In the genomic region with DNA sequence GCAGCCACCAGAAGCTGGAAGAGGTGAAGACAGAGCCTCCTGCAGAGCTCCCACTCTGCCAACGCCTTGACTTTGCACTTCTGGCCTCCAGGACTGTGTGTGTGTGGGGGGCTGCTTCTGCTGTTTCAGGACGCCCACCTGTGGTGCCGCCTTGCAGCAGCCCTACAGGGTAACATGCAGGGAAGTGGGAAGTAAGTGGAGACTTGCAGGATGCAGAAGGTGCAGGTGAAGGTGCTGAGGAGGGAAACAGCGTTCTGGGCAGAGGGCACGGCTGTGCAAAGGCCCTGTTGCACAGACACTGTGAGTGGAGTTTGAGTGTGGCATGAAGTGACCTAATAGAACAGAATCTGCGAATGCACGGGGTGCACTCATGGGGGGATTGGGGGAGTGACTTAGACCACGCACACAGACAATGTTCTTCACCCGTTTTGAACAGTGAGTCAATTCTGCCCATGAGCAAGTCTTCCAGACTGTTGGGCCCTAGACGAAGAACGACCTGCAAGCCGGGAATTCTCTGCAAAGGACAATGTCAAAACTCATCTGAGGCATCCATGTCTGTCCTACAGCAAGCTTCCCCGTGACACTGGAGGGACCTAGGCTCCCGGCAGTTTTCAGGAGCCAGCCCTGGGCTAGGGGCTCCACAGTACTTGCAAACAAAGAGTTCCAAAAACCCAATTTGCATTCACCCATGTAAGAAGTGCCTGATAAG, we compare ENCODE assay signal across 11 cellular contexts. TPM values are rescaled to one million over a fixed set of nuclear protein-coding genes. Genes with fewer than 3 reads are reported as not detected.
DNase-seq lines count a peak whose midpoint lies in the region; ATAC-seq and TF ChIP-seq lines count a peak whose summit lies in the region.
"Had no signal": no experiment of that assay in that cellular context is flagged by ENCODE, and none has a peak within 500 bp of the region (broad histone marks: within the 10 kb centered on the region; RNA-seq: fewer than 3 reads in every experiment).

No MANE protein-coding gene starts in this region.

- no peak overlapping the region for H3K4me3 ChIP-seq in mammary epithelial cell (replicated peaks in 1 of 3; ENCODE audit: insufficient read depth in 1 of 3, low read depth in 2 of 3, low read length in 3 of 3)
- no peak overlapping the region for H3K4me3 ChIP-seq in lung
- no peak overlapping the region for H3K4me3 ChIP-seq in suprapubic skin

- H3K9me3 Mint-ChIP-seq in activated CD4-positive, alpha-beta T cell treated with anti-CD3 and anti-CD28 coated beads, Interleukin-2, amount 10 ng/mL, durations not matched to agents 24 days and 14 days, result no peaks in the 10 kb centered on the region

- no peak overlapping the region for H2AFZ ChIP-seq in mammary epithelial cell (ENCODE audit: low read depth, low read length)

- no peaks in the 10 kb centered on the region for H3K27me3 ChIP-seq in mammary epithelial cell (ENCODE audit: insufficient read depth, low read length)
- H3K27me3 ChIP-seq in lung (ENCODE audit: control insufficient read depth, insufficient read depth), result no peaks in the 10 kb centered on the region
- no peaks in the 10 kb centered on the region for H3K27me3 ChIP-seq in suprapubic skin

- peaks cover 55% of the 10 kb centered on the region for H3K36me3 Mint-ChIP-seq in activated CD4-positive, alpha-beta T cell treated with anti-CD3 and anti-CD28 coated beads, Interleukin-2, amount 10 ng/mL, durations not matched to agents 24 days and 14 days (ENCODE audit: low read depth)

- DNase-seq in activated CD4-positive, alpha-beta T cell treated with anti-CD3 and anti-CD28 coated beads, Interleukin-2, amount 10 ng/mL, durations not matched to agents 24 days and 14 days, result no peak
- no peak for DNase-seq in activated CD4-positive, alpha-beta T cell treated with anti-CD3 and anti-CD28 coated beads, Interleukin-2, amount 50 U/mL, for 48 hours
- DNase-seq in mammary epithelial cell (no peak), lung (ENCODE audit: low spot score) (no peak), suprapubic skin (ENCODE audit: low spot score in 2 of 2) (peak in 1 of 2 donors; percentile 55), NCI-H748 (lab: John Stamatoyannopoulos, UW; ENCODE audit: unreplicated experiment) (no peak), NCI-H2081 treated with DMSO at 0.1 percent for 48 hours (lab: John Stamatoyannopoulos, UW) (no peak)
- DNase-seq: activated naive CD4-positive, alpha-beta T cell treated with anti-CD3 and anti-CD28 coated beads, Interleukin-2, amount 50 U/mL, for 16 hours; NCI-H1092 treated with DMSO at 0.1 percent for 48 hours had no signal

- H3K79me2 ChIP-seq in mammary epithelial cell (ENCODE audit: insufficient read depth, low read length), result peaks cover 56% of the 10 kb centered on the region

- CTCF ChIA-PET in mammary epithelial cell (lab: Charles Lee; ENCODE audit: low non-redundant PET), result no interaction called here

- intact Hi-C loops in activated CD4-positive, alpha-beta T cell treated with anti-CD3 and anti-CD28 coated beads, Interleukin-2, amount 10 ng/mL, durations not matched to agents 24 days and 14 days (cut with micrococcal nuclease), result no loop called here
- intact Hi-C loops in mammary epithelial cell (cut with micrococcal nuclease), result loop anchor here (1.0 kb wide), 3 partner anchors 12 to 48 kb away; no protein-coding TSS in a partner anchor

- H3K27me3 Mint-ChIP-seq in activated CD4-positive, alpha-beta T cell treated with anti-CD3 and anti-CD28 coated beads, Interleukin-2, amount 10 ng/mL, durations not matched to agents 24 days and 14 days, result no peaks in the 10 kb centered on the region

- in situ Hi-C loops in mammary epithelial cell (cut with MboI; ENCODE audit: low sequenced_read_pairs in 2 of 2), result no loop called here

- H3K27ac ChIP-seq in mammary epithelial cell (ENCODE audit: insufficient read depth, low read depth, low read length) (peak overlapping the region; percentile 87), lung (ENCODE audit: low read depth in 1 of 2, low read length in 1 of 2) (peak overlapping the region; percentile 40 to 72), suprapubic skin (peak overlapping the region; percentile 90)

- no TSS peak for BruUV-seq in mammary epithelial cell (replicated peaks; lab: Mats Ljungman, UMichigan)

- dilution Hi-C loops in mammary epithelial cell (cut with HindIII; ENCODE audit: low sequenced_read_pairs), result loop anchor here (5.0 kb wide), 1 partner anchor 41 kb away; no protein-coding TSS in a partner anchor

- H3K36me3 ChIP-seq in mammary epithelial cell (ENCODE audit: insufficient read depth, low read length), result peaks cover 3% of the 10 kb centered on the region
- H3K36me3 ChIP-seq in lung (ENCODE audit: control insufficient read depth in 2 of 2, insufficient read depth in 2 of 2, low read length in 2 of 2), result no peaks in the 10 kb centered on the region
- no peaks in the 10 kb centered on the region for H3K36me3 ChIP-seq in suprapubic skin

- peak overlapping the region; percentile 27 for H3K4me2 ChIP-seq in mammary epithelial cell (ENCODE audit: insufficient read depth, low read depth, low read length)

- ATAC-seq in lung (ENCODE audit: insufficient read depth, low FRiP score) (no peak), HG02610 (IDR thresholded peaks at IDR 0.05; ENCODE audit: unreplicated experiment) (no peak)

- no peaks in the 10 kb centered on the region for H4K20me1 ChIP-seq in mammary epithelial cell (ENCODE audit: insufficient read depth, low read length)

- no peak for TF ChIP-seq POLR2A in suprapubic skin (IDR thresholded peaks at IDR 0.05)

- H3K4me1 Mint-ChIP-seq in activated CD4-positive, alpha-beta T cell treated with anti-CD3 and anti-CD28 coated beads, Interleukin-2, amount 10 ng/mL, durations not matched to agents 24 days and 14 days, result peaks cover 68% of the 10 kb centered on the region

- no peak overlapping the region for H3K4me3 Mint-ChIP-seq in activated CD4-positive, alpha-beta T cell treated with anti-CD3 and anti-CD28 coated beads, Interleukin-2, amount 10 ng/mL, durations not matched to agents 24 days and 14 days

- H3K9ac ChIP-seq in mammary epithelial cell (ENCODE audit: insufficient read depth, low read length), result peak overlapping the region; percentile 47

- H3K4me1 ChIP-seq in mammary epithelial cell (ENCODE audit: insufficient read depth, low read length) (peaks cover 37% of the 10 kb centered on the region), lung (ENCODE audit: control insufficient read depth in 2 of 2, insufficient read depth in 2 of 2, low read length in 2 of 2) (peaks cover 10 to 24% of the 10 kb centered on the region in 2 donors), suprapubic skin (peaks cover 75% of the 10 kb centered on the region)

- TF ChIP-seq EP300 in suprapubic skin (IDR thresholded peaks at IDR 0.05), result no peak

- 98% methylated on average over 14 of the region's 14 CpGs for WGBS in mammary epithelial cell (ENCODE audit: low coverage, missing lambda C conversion rate)
- WGBS in lung, 2 donors, result 84 to 89% methylated on average over 14 of the region's 14 CpGs
- WGBS in suprapubic skin, result 88% methylated on average over 14 of the region's 14 CpGs

- peak overlapping the region; percentile 60 for H3K27ac Mint-ChIP-seq in activated CD4-positive, alpha-beta T cell treated with anti-CD3 and anti-CD28 coated beads, Interleukin-2, amount 10 ng/mL, durations not matched to agents 24 days and 14 days

- H3K9me3 ChIP-seq in mammary epithelial cell (replicated peaks; ENCODE audit: insufficient read depth, low read length) (no peaks in the 10 kb centered on the region), lung (ENCODE audit: control insufficient read depth in 2 of 2, insufficient read depth in 1 of 2, low read length in 1 of 2) (no peaks in the 10 kb centered on the region), suprapubic skin (no peaks in the 10 kb centered on the region)

- TF ChIP-seq CTCF in mammary epithelial cell (conservative IDR thresholded peaks at IDR 0.05 in 1 of 2, IDR thresholded peaks at IDR 0.05 in 1 of 2; ENCODE audit: extremely low read depth in 1 of 2, insufficient read depth in 1 of 2, low read depth in 1 of 2, low read length in 2 of 2), result no peak
- no peak for TF ChIP-seq CTCF in lung (IDR thresholded peaks at IDR 0.05; ENCODE audit: control extremely low read depth, extremely low read depth)
- no peak for TF ChIP-seq CTCF in suprapubic skin (IDR thresholded peaks at IDR 0.05)

RNA-seq across cellular contexts. Expression of a gene that starts 19.1 kb away (rescaled TPM):
- 60.2 and 63.1 TPM in 2 replicates for total RNA-seq in activated CD4-positive, alpha-beta T cell treated with anti-CD3 and anti-CD28 coated beads, Interleukin-2, amount 10 ng/mL, durations not matched to agents 24 days and 14 days
- total RNA-seq in mammary epithelial cell, result 10 to 100 TPM; 30.7 to 43.3 TPM
- 17.2 TPM for polyA plus RNA-seq in mammary epithelial cell
- polyA minus RNA-seq in mammary epithelial cell, result 45.9 TPM
- 10 to 100 TPM; 39.4 to 64.1 TPM for total RNA-seq in lung
- 10 to 100 TPM; 15.6 to 22.4 TPM for polyA plus RNA-seq in lung
- 100 to 1,000 TPM in 1 of 4 donors, 10 to 100 TPM in 3; 37.0 to 100 (median 69.3) TPM for total RNA-seq in suprapubic skin
- total RNA-seq: A673 had no signal
